12 cellular contexts compared by ENCODE assay signal in genomic region chr17:44211281-44212265, GRCh38. TPM values are rescaled to one million over a fixed set of nuclear protein-coding genes. Genes with fewer than 3 reads are reported as not detected.
DNase-seq lines count a peak whose midpoint lies in the region; ATAC-seq and TF ChIP-seq lines count a peak whose summit lies in the region.
"Had no signal": no experiment of that assay in that cellular context is flagged by ENCODE, and none has a peak within 500 bp of the region (broad histone marks: within the 10 kb centered on the region; RNA-seq: fewer than 3 reads in every experiment).

No MANE protein-coding gene starts in this region.

- H3K27me3 Mint-ChIP-seq in activated naive CD4-positive, alpha-beta T cell treated with anti-CD3 and anti-CD28 coated beads for 36 hours (ENCODE audit: low read depth) = no peaks in the 10 kb centered on the region
- H3K27me3 Mint-ChIP-seq in activated naive CD8-positive, alpha-beta T cell = no peaks in the 10 kb centered on the region

- peaks cover 76% of the 10 kb centered on the region for H3K4me1 Mint-ChIP-seq in activated naive CD4-positive, alpha-beta T cell treated with anti-CD3 and anti-CD28 coated beads for 36 hours (ENCODE audit: low read depth)
- peaks cover 72% of the 10 kb centered on the region for H3K4me1 Mint-ChIP-seq in activated naive CD8-positive, alpha-beta T cell (ENCODE audit: low read depth)

- DNase-seq in activated naive CD4-positive, alpha-beta T cell treated with anti-CD3 and anti-CD28 coated beads for 36 hours = no peak
- DNase-seq in activated naive CD4-positive, alpha-beta T cell treated with Interleukin-2 at 50 U/mL for 16 hours = no peak
- DNase-seq in glomerular visceral epithelial cell (ENCODE audit: extremely low spot score) (no peak), foreskin keratinocyte (no peak)
- DNase-seq: left cardiac atrium, NCI-H524, occipital lobe had no signal

- CTCF ChIA-PET in activated naive CD4-positive, alpha-beta T cell treated with anti-CD3 and anti-CD28 coated beads for 36 hours (lab: Charles Lee) = interaction anchor here (0.6 to 5.6 kb wide), 11 partner anchors 9 to 312 kb away, joined by 3 to 64 read pairs (median 10); partner anchors contain the start of genes GRN, TMUB2 and UBTF

- H3K9me3 ChIP-seq in stomach smooth muscle (ENCODE audit: control insufficient read depth in 2 of 2, low read length in 2 of 2) = no peaks in the 10 kb centered on the region
- H3K9me3 ChIP-seq: upper lobe of left lung had no signal

- intact Hi-C loops in activated naive CD4-positive, alpha-beta T cell treated with anti-CD3 and anti-CD28 coated beads for 36 hours (cut with micrococcal nuclease) = loop anchor here (2.0 to 10.0 kb wide), 3 partner anchors 25 to 1013 kb away; partner anchors contain the start of genes FMNL1, SLC25A39 and TMUB2

- H3K36me3 ChIP-seq in stomach smooth muscle (ENCODE audit: control insufficient read depth in 2 of 2, insufficient read depth in 2 of 2, low read length in 2 of 2) = peaks cover 63 to 64% of the 10 kb centered on the region in 2 donors

- no peak for TF ChIP-seq CTCF in foreskin keratinocyte (conservative IDR thresholded peaks at IDR 0.05)

- no peak overlapping the region for H3K4me3 ChIP-seq in stomach smooth muscle (ENCODE audit: low read length in 2 of 2)
- H3K4me3 ChIP-seq: cardiac muscle cell had no signal

- H3K27me3 ChIP-seq in stomach smooth muscle (ENCODE audit: control insufficient read depth in 1 of 2, insufficient read depth in 2 of 2, low read length in 2 of 2) = no peaks in the 10 kb centered on the region
- H3K27me3 ChIP-seq in foreskin keratinocyte = no peaks in the 10 kb centered on the region
- H3K27me3 ChIP-seq: cardiac muscle cell, upper lobe of left lung had no signal

- H3K4me3 Mint-ChIP-seq in activated naive CD4-positive, alpha-beta T cell treated with anti-CD3 and anti-CD28 coated beads for 36 hours = no peak overlapping the region
- H3K4me3 Mint-ChIP-seq in activated naive CD8-positive, alpha-beta T cell = peak overlapping the region; percentile 40

- no peak for ATAC-seq in foreskin keratinocyte

- peak overlapping the region; percentile 24 for H3K27ac ChIP-seq in stomach smooth muscle (ENCODE audit: low read length)
- H3K27ac ChIP-seq in foreskin keratinocyte = no peak overlapping the region

- no peak overlapping the region for H3K9ac ChIP-seq in stomach smooth muscle (ENCODE audit: low read length in 2 of 2)

- peaks cover 70% of the 10 kb centered on the region for H3K36me3 Mint-ChIP-seq in activated naive CD4-positive, alpha-beta T cell treated with anti-CD3 and anti-CD28 coated beads for 36 hours (ENCODE audit: low read depth)
- H3K36me3 Mint-ChIP-seq in activated naive CD8-positive, alpha-beta T cell = peaks cover 14% of the 10 kb centered on the region

- no peaks in the 10 kb centered on the region for H3K9me3 Mint-ChIP-seq in activated naive CD4-positive, alpha-beta T cell treated with anti-CD3 and anti-CD28 coated beads for 36 hours
- no peaks in the 10 kb centered on the region for H3K9me3 Mint-ChIP-seq in activated naive CD8-positive, alpha-beta T cell (ENCODE audit: low read depth)

- peak overlapping the region; percentile 12 for H3K27ac Mint-ChIP-seq in activated naive CD4-positive, alpha-beta T cell treated with anti-CD3 and anti-CD28 coated beads for 36 hours
- H3K27ac Mint-ChIP-seq in activated naive CD8-positive, alpha-beta T cell = peak overlapping the region; percentile 28

- peaks cover 22% of the 10 kb centered on the region for H3K4me1 ChIP-seq in stomach smooth muscle (ENCODE audit: control insufficient read depth, insufficient read depth, low read length)
- H3K4me1 ChIP-seq in foreskin keratinocyte = peaks cover 10% of the 10 kb centered on the region

RNA-seq across cellular contexts. Expression of gene UBTF, which starts 7.9 kb away (rescaled TPM):
- 10 to 100 TPM; 91.8 to 92.6 TPM for total RNA-seq in activated naive CD4-positive, alpha-beta T cell treated with anti-CD3 and anti-CD28 coated beads for 36 hours
- total RNA-seq in foreskin keratinocyte = 49.8 and 56.0 TPM in 2 replicates
- 28.8 and 32.1 TPM in 2 replicates for polyA plus RNA-seq in foreskin keratinocyte

RNA-seq across cellular contexts. Expression of gene ATXN7L3, which starts 11.9 kb away (rescaled TPM):
- total RNA-seq in activated naive CD4-positive, alpha-beta T cell treated with anti-CD3 and anti-CD28 coated beads for 36 hours = 10 to 100 TPM; 53.3 to 53.9 TPM
- 43.5 and 45.3 TPM in 2 replicates for total RNA-seq in foreskin keratinocyte
- polyA plus RNA-seq in foreskin keratinocyte = 26.6 and 28.7 TPM in 2 replicates

RNA-seq across cellular contexts. Expression of gene TMUB2, which starts 24.8 kb away (rescaled TPM):
- total RNA-seq in activated naive CD4-positive, alpha-beta T cell treated with anti-CD3 and anti-CD28 coated beads for 36 hours = 10 to 100 TPM; 21.2 to 22.9 TPM
- 20.3 and 20.4 TPM in 2 replicates for total RNA-seq in foreskin keratinocyte
- 23.7 and 25.7 TPM in 2 replicates for polyA plus RNA-seq in foreskin keratinocyte

RNA-seq across cellular contexts. Expression of gene ASB16, which starts 41.1 kb away (rescaled TPM):
- total RNA-seq in activated naive CD4-positive, alpha-beta T cell treated with anti-CD3 and anti-CD28 coated beads for 36 hours = under 1 TPM in 1 of 2 experiments, not detected in 1; 0.12 TPM
- total RNA-seq in foreskin keratinocyte = not detected in 2 replicates
- not detected in 2 replicates for polyA plus RNA-seq in foreskin keratinocyte
- total RNA-seq: H4, occipital lobe had no signal

RNA-seq across cellular contexts. Expression of gene SLC4A1, which starts 56.4 kb away (rescaled TPM):
- not detected for total RNA-seq in activated naive CD4-positive, alpha-beta T cell treated with anti-CD3 and anti-CD28 coated beads for 36 hours
- not detected in 2 replicates for total RNA-seq in foreskin keratinocyte
- polyA plus RNA-seq in foreskin keratinocyte = not detected in 2 replicates
- total RNA-seq: cardiac muscle cell, H4 had no signal
- polyA plus RNA-seq: cardiac muscle cell had no signal
